ENCODE assay signal across 26 cellular contexts in genomic region chr9:72936679-72937078, GRCh38. TPM values are rescaled to one million over a fixed set of nuclear protein-coding genes. Genes with fewer than 3 reads are reported as not detected.
DNase-seq lines count a peak whose midpoint lies in the region; ATAC-seq, FAIRE-seq and TF ChIP-seq lines count a peak whose summit lies in the region.
"Had no signal": no experiment of that assay in that cellular context is flagged by ENCODE, and none has a peak within 500 bp of the region (broad histone marks: within the 10 kb centered on the region; RNA-seq: fewer than 3 reads in every experiment).

No MANE protein-coding gene starts in this region.

- H3K27ac ChIP-seq in A549 (peak overlapping the region; percentile 90 to 91), right lobe of liver (peak overlapping the region in 2 of 3 donors; percentile 51 to 64), sigmoid colon (peak overlapping the region in 3 of 4 donors; percentile 9 to 79 (median 29)), hepatocyte (no peak overlapping the region), mesendoderm (ENCODE audit: low read depth, low read length) (no peak overlapping the region)
- H3K27ac ChIP-seq: 22Rv1, BLaER1 had no signal

- no peaks in the 10 kb centered on the region for H4K20me1 ChIP-seq in hepatocyte (ENCODE audit: insufficient read depth, poor library complexity, severe bottlenecking)
- H4K20me1 ChIP-seq: BLaER1 had no signal

- TF ChIP-seq EP300 in A549 (IDR thresholded peaks at IDR 0.05): no peak
- no peak for TF ChIP-seq EP300 in sigmoid colon (IDR thresholded peaks at IDR 0.05)

- H3K56ac ChIP-seq in mesendoderm (ENCODE audit: low read length): no peak overlapping the region

- no peaks in the 10 kb centered on the region for H3K9me3 ChIP-seq in A549
- no peaks in the 10 kb centered on the region for H3K9me3 ChIP-seq in right lobe of liver
- no peaks in the 10 kb centered on the region for H3K9me3 ChIP-seq in sigmoid colon
- no peaks in the 10 kb centered on the region for H3K9me3 ChIP-seq in hepatocyte (ENCODE audit: low read depth)
- H3K9me3 ChIP-seq: BE2C, BLaER1 had no signal

- H3K79me2 ChIP-seq in hepatocyte (peaks cover 27% of the 10 kb centered on the region), mesendoderm (ENCODE audit: control insufficient read depth, insufficient read depth, low read length) (no peaks in the 10 kb centered on the region)

- H3K9me2 ChIP-seq in hepatocyte (replicated peaks; ENCODE audit: insufficient read depth): no peaks in the 10 kb centered on the region

- H3K4me2 ChIP-seq in A549 (peak overlapping the region; percentile 94), hepatocyte (no peak overlapping the region), mesendoderm (ENCODE audit: low read length) (no peak overlapping the region)
- H3K4me2 ChIP-seq: BLaER1 had no signal

- intact Hi-C loops in right lobe of liver (cut with DNase I) (no loop called here), sigmoid colon (cut with DNase I) (no loop called here)

- H3K4ac ChIP-seq in mesendoderm (ENCODE audit: low read depth, low read length): no peak overlapping the region

- H3K4me3 ChIP-seq in A549: peak overlapping the region; percentile 67
- no peak overlapping the region for H3K4me3 ChIP-seq in right lobe of liver
- H3K4me3 ChIP-seq in sigmoid colon: no peak overlapping the region
- H3K4me3 ChIP-seq in hepatocyte: no peak overlapping the region
- H3K4me3 ChIP-seq in mesendoderm (ENCODE audit: low read length): no peak overlapping the region
- H3K4me3 ChIP-seq: BLaER1 had no signal

- no peak for DNase-seq in A549 (ENCODE audit: low read depth in 1 of 2, low spot score in 1 of 2)
- no peak for DNase-seq in left lobe of liver (ENCODE audit: low spot score)
- no peak for DNase-seq in right lobe of liver
- DNase-seq in sigmoid colon: no peak
- DNase-seq in hepatocyte (ENCODE audit: low spot score): no peak
- DNase-seq in mesendoderm: no peak
- DNase-seq: ACHN; BE2C; C1 segment of cervical spinal cord; CD4-positive, alpha-beta memory T cell; CD4-positive, CD25-positive, alpha-beta regulatory T cell; CD8-positive, alpha-beta memory T cell; COR-L47; DMS 273 treated with DMSO at 0.1 percent for 48 hours; DMS153; DMS53; DMS79 treated with DMSO at 0.1 percent for 48 hours; GF-D8 had no signal

- no peaks in the 10 kb centered on the region for H3K79me1 ChIP-seq in mesendoderm (ENCODE audit: low read length)

- H2BK120ac ChIP-seq in mesendoderm (ENCODE audit: low read depth, low read length): no peak overlapping the region

- H3K9ac ChIP-seq in mesendoderm (ENCODE audit: low read length): no peak overlapping the region
- H3K9ac ChIP-seq: BLaER1 had no signal

- no peak overlapping the region for H3K23ac ChIP-seq in mesendoderm (ENCODE audit: low read length)

- no peak overlapping the region for H2AFZ ChIP-seq in hepatocyte

- no peak overlapping the region for H2BK15ac ChIP-seq in mesendoderm (replicated peaks; ENCODE audit: low read depth)

- H2BK5ac ChIP-seq in mesendoderm (ENCODE audit: low read length): no peak overlapping the region

- H4K5ac ChIP-seq in mesendoderm (ENCODE audit: low read length): no peak overlapping the region

- whole genome bisulfite sequencing in A549 (ENCODE audit: missing lambda C conversion rate): 2% methylated on average over 2 of the region's 2 CpGs
- 27% methylated on average over 2 of the region's 2 CpGs for WGBS in right lobe of liver (ENCODE audit: insufficient coverage, low coverage, low lambda C conversion rate, missing lambda C conversion rate)
- WGBS in sigmoid colon, 2 donors: 59 to 76% methylated on average over 2 of the region's 2 CpGs
- WGBS in hepatocyte (ENCODE audit: low lambda C conversion rate, missing lambda C conversion rate): 79% methylated on average over 2 of the region's 2 CpGs
- WGBS in mesendoderm (ENCODE audit: extremely low coverage, insufficient coverage, low lambda C conversion rate): no CpG with 5 or more reads among the region's 2 CpGs

- no peak for TF ChIP-seq POLR2A in A549 (IDR thresholded peaks at IDR 0.05; ENCODE audit: low read length)
- no peak for TF ChIP-seq POLR2A in right lobe of liver (IDR thresholded peaks at IDR 0.05)
- TF ChIP-seq POLR2A in sigmoid colon (IDR thresholded peaks at IDR 0.05): no peak

- ATAC-seq in A549: no peak; a peak in 2 of 6 replicates
- peak; percentile 10 for ATAC-seq in left lobe of liver
- peak in 3 of 4 donors; percentile 6 to 22 (median 7) for ATAC-seq in right lobe of liver
- ATAC-seq in GM19351 (IDR thresholded peaks at IDR 0.05; ENCODE audit: unreplicated experiment): no peak
- ATAC-seq in HG02642 (IDR thresholded peaks at IDR 0.05; ENCODE audit: poor library complexity, unreplicated experiment): no peak

- H3K27me3 ChIP-seq in right lobe of liver (no peaks in the 10 kb centered on the region), sigmoid colon (no peaks in the 10 kb centered on the region), hepatocyte (no peaks in the 10 kb centered on the region), mesendoderm (ENCODE audit: insufficient read depth, low read length, poor library complexity) (no peaks in the 10 kb centered on the region)
- H3K27me3 ChIP-seq: BE2C, BLaER1 had no signal

- TF ChIP-seq RAD21 in A549 (conservative IDR thresholded peaks at IDR 0.05 in 1 of 2, IDR thresholded peaks at IDR 0.05 in 1 of 2): no peak

- no peak for TF ChIP-seq CTCF in A549 (IDR thresholded peaks at IDR 0.05)
- no peak for TF ChIP-seq CTCF in right lobe of liver (IDR thresholded peaks at IDR 0.05)
- no peak for TF ChIP-seq CTCF in sigmoid colon (IDR thresholded peaks at IDR 0.05)
- no peak for TF ChIP-seq CTCF in hepatocyte (IDR thresholded peaks at IDR 0.05; ENCODE audit: poor library complexity)

- H4K8ac ChIP-seq in mesendoderm (ENCODE audit: low read depth, low read length): no peak overlapping the region

- H3K18ac ChIP-seq in mesendoderm (ENCODE audit: low read length): no peak overlapping the region

- POLR2A ChIA-PET in A549 (lab: Yijun Ruan, JAX): interaction anchor here (2.4 kb wide), 1 partner anchor 12 kb away, joined by 13 read pairs; no protein-coding TSS in a partner anchor

- H3K4me1 ChIP-seq in A549 (peaks cover 77% of the 10 kb centered on the region), right lobe of liver (peaks cover 0 to 84% (median 9%) of the 10 kb centered on the region in 4 donors), sigmoid colon (peaks cover 0 to 85% (median 56%) of the 10 kb centered on the region in 4 donors), hepatocyte (ENCODE audit: insufficient read depth) (peaks cover 7% of the 10 kb centered on the region), mesendoderm (ENCODE audit: control insufficient read depth, low read depth, low read length) (no peaks in the 10 kb centered on the region)
- H3K4me1 ChIP-seq: BE2C, BLaER1 had no signal

- H3K36me3 ChIP-seq in right lobe of liver: peaks cover 0 to 43% (median 0%) of the 10 kb centered on the region in 4 donors
- peaks cover 3 to 29% (median 9%) of the 10 kb centered on the region in 4 donors for H3K36me3 ChIP-seq in sigmoid colon
- no peaks in the 10 kb centered on the region for H3K36me3 ChIP-seq in hepatocyte (replicated peaks; ENCODE audit: insufficient read depth, low read depth)
- H3K36me3 ChIP-seq in mesendoderm (ENCODE audit: control insufficient read depth, insufficient read depth, low read length): no peaks in the 10 kb centered on the region
- H3K36me3 ChIP-seq: BE2C, BLaER1 had no signal

- H2AK5ac ChIP-seq in mesendoderm (ENCODE audit: low read length): no peak overlapping the region

- FAIRE-seq in A549 (lab: Jason Lieb, UNC): peak; percentile 90
- FAIRE-seq: G401.6, GM12892, GM18507 had no signal

- CTCF ChIA-PET in A549 (lab: Yijun Ruan, JAX): interaction anchor here (1.2 to 2.0 kb wide), 5 partner anchors 13 to 86 kb away, joined by 3 to 6 read pairs (median 4); no protein-coding TSS in a partner anchor

TF ChIP-seq in A549, 52 proteins besides CTCF, POLR2A, EP300 and RAD21:
- TF ChIP-seq FOSB (CRISPR knock-in tag; IDR thresholded peaks at IDR 0.05): peak; percentile 76; the same call in 1 of the 2 replicates
- no peak for TF ChIP-seq NFE2L2 (conservative IDR thresholded peaks at IDR 0.05; ENCODE audit: low read length)
- no peak for TF ChIP-seq KDM5A (IDR thresholded peaks at IDR 0.05)
- TF ChIP-seq JUN (IDR thresholded peaks at IDR 0.05): peak in 1 of 2 experiments; percentile 2; a peak in 1 of 5 replicates
- TF ChIP-seq HOXA7 (CRISPR knock-in tag; IDR thresholded peaks at IDR 0.05): peak; percentile 37; the same call in 1 of the 2 replicates

RNA-seq across cellular contexts. Expression of gene ALDH1A1, which starts 16.2 kb away (rescaled TPM):
- polyA plus RNA-seq in A549 (2011; rRNA removed) (6,119 and 8,617 TPM in 2 replicates), A549 (2017; fragmentation: RNase III; extraction: RNeasy Plus Mini Kit Qiagen cat#74134 plus additional on column Dnase treatment) (9,362 to 9,987 TPM (median 9,373 TPM) in 3 replicates), sigmoid colon (100 to 1,000 TPM in 2 of 3 donors, 10 to 100 TPM in 1; 52.6 to 186 (median 166) TPM), hepatocyte (201 and 243 TPM in 2 replicates)
- polyA plus RNA-seq in A549 (2012; cell fraction: cytosol; rRNA removed): 2,623 and 3,095 TPM in 2 replicates
- 1,463 and 2,252 TPM in 2 replicates for polyA plus RNA-seq in A549 (2012; cell fraction: nucleus; rRNA removed)
- polyA minus RNA-seq in A549 (2011; rRNA and poly(A)+ RNA removed): 2,553 and 2,631 TPM in 2 replicates
- total RNA-seq in left lobe of liver (527 TPM), right lobe of liver (1,000 to 10,000 TPM in 1 of 6 experiments, 100 to 1,000 TPM in 5; 309 to 1,702 (median 521) TPM), sigmoid colon (100 to 1,000 TPM; 241 to 353 (median 300) TPM), hepatocyte (529 and 563 TPM in 2 replicates)
- polyA plus RNA-seq in mesendoderm (2013, experiment 1 of 2): 1.7 TPM
- 1.6 TPM for polyA plus RNA-seq in mesendoderm (2013, experiment 2 of 2)
- total RNA-seq: A172 had no signal
- polyA plus RNA-seq: CD4-positive, alpha-beta memory T cell; CD8-positive, alpha-beta memory T cell had no signal

Comparison
In these comparisons a context has a peak if more than half of its experiments do, and no peak if none do; other contexts are left out.
1. ATAC-seq: peak in left lobe of liver (single experiment) and right lobe of liver (3 of 4); none in A549 (0 of 2), GM19351 (single experiment) and HG02642 (single experiment).
2. H3K27ac ChIP-seq: peak in A549 (2 of 2), right lobe of liver (2 of 3) and sigmoid colon (3 of 4); none in hepatocyte (single experiment) and mesendoderm (single experiment).